10 cellular contexts compared by ENCODE assay signal in the genomic region with DNA sequence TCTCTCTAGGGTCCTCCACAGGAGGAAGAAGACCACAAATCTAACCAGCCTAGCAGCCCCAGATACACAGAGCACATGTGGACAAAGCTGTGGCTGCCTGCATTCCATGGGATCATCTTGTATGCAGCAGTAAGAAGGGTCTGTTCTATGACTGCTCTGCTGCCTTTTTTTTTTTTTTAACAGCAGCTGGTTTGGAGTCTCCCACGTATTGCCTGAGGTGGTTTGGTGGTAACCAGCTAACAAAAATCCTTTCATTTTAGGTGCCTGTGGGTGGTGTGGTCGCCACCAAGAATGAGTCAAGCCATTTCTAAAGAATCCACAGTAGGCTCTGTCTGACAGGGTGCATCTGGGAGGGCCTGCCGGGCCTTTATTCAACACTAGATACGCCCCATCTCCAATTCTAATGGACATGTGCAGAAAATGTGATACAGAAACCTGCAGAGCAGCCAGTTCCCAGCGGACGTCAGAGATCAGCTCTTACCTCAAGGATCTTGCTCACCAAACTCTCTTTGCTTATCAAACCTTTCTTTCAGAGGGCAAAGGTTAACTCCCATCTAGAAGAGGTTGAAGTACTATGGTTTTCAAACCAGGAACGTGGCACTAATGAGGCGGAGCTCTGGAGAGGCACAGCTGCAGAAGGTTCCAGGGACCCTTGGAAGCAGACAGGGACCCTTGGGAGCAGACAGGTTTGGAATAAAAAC. TPM values are rescaled to one million over a fixed set of nuclear protein-coding genes. Genes with fewer than 3 reads are reported as not detected.
A peak's percentile ranks its signal among the peaks of the same experiment; 100 is the strongest.
DNase-seq lines count a peak whose midpoint lies in the region; ATAC-seq and TF ChIP-seq lines count a peak whose summit lies in the region.
"Had no signal": no experiment of that assay in that cellular context is flagged by ENCODE, and none has a peak within 500 bp of the region (broad histone marks: within the 10 kb centered on the region; RNA-seq: fewer than 3 reads in every experiment).

No MANE protein-coding gene starts in this region.

- H3K79me2 ChIP-seq in OCI-LY7 (ENCODE audit: insufficient read depth, low read depth, low read length) (no peaks in the 10 kb centered on the region), mesendoderm (ENCODE audit: control insufficient read depth, insufficient read depth, low read length) (no peaks in the 10 kb centered on the region)

- H3K27ac Mint-ChIP-seq in CD8-positive, alpha-beta T cell, result no peak overlapping the region
- H3K27ac Mint-ChIP-seq in activated naive CD8-positive, alpha-beta T cell treated with anti-CD3 and anti-CD28 coated beads, Interleukin-2, amount 10 ng/mL, durations not matched to agents 7 days and 5 days, result no peak overlapping the region

- no TSS peak for BruUV-seq in OCI-LY7 (replicated peaks; lab: Mats Ljungman, UMichigan)

- H3K9ac ChIP-seq in mesendoderm (ENCODE audit: low read length), result no peak overlapping the region

- no peak overlapping the region for H3K4me3 Mint-ChIP-seq in CD8-positive, alpha-beta T cell
- no peak overlapping the region for H3K4me3 Mint-ChIP-seq in activated naive CD8-positive, alpha-beta T cell treated with anti-CD3 and anti-CD28 coated beads, Interleukin-2, amount 10 ng/mL, durations not matched to agents 7 days and 5 days

- POLR2A ChIA-PET in CD8-positive, alpha-beta T cell (lab: Charles Lee), result no interaction called here
- POLR2A ChIA-PET in activated naive CD8-positive, alpha-beta T cell treated with anti-CD3 and anti-CD28 coated beads, Interleukin-2, amount 10 ng/mL, durations not matched to agents 7 days and 5 days (lab: Charles Lee), result no interaction called here
- POLR2A ChIA-PET in OCI-LY7 (lab: Charles Lee), result no interaction called here

- H3K9me2 ChIP-seq in OCI-LY7 (ENCODE audit: insufficient read depth, low read length), result no peaks in the 10 kb centered on the region

- WGBS in mesendoderm (ENCODE audit: extremely low coverage, insufficient coverage, low lambda C conversion rate), result no CpG with 5 or more reads among the region's 8 CpGs

- H3K4ac ChIP-seq in mesendoderm (ENCODE audit: low read depth, low read length), result no peak overlapping the region

- no peak overlapping the region for H2AFZ ChIP-seq in OCI-LY7 (ENCODE audit: low read length)

- H3K36me3 ChIP-seq in CD8-positive, alpha-beta T cell (ENCODE audit: insufficient read depth, low read length), result no peaks in the 10 kb centered on the region
- H3K36me3 ChIP-seq in upper lobe of right lung (no peaks in the 10 kb centered on the region), OCI-LY7 (ENCODE audit: insufficient read depth, low read length) (peaks cover 4% of the 10 kb centered on the region; the same call in 1 of the 2 replicates), mesendoderm (ENCODE audit: control insufficient read depth, insufficient read depth, low read length) (peaks cover 3% of the 10 kb centered on the region)

- ATAC-seq in CD8-positive, alpha-beta T cell, result peak; percentile 69
- peak; percentile 89 for ATAC-seq in activated naive CD8-positive, alpha-beta T cell treated with anti-CD3 and anti-CD28 coated beads, Interleukin-2, amount 10 ng/mL, durations not matched to agents 7 days and 5 days (ENCODE audit: low read depth)
- no peak for ATAC-seq in upper lobe of right lung
- ATAC-seq: body of pancreas had no signal

- no peak overlapping the region for H3K18ac ChIP-seq in mesendoderm (ENCODE audit: low read length)

- H2BK15ac ChIP-seq in mesendoderm (replicated peaks; ENCODE audit: low read depth), result no peak overlapping the region

- no peaks in the 10 kb centered on the region for H4K20me1 ChIP-seq in OCI-LY7 (ENCODE audit: insufficient read depth, low read length)

- H4K5ac ChIP-seq in mesendoderm (ENCODE audit: low read length), result no peak overlapping the region

- H3K23ac ChIP-seq in mesendoderm (ENCODE audit: low read length), result no peak overlapping the region

- H2BK120ac ChIP-seq in mesendoderm (ENCODE audit: low read depth, low read length), result no peak overlapping the region

- H3K4me2 ChIP-seq in OCI-LY7 (ENCODE audit: low read length) (no peak overlapping the region), mesendoderm (ENCODE audit: low read length) (no peak overlapping the region)

- no peaks in the 10 kb centered on the region for H3K4me1 ChIP-seq in CD8-positive, alpha-beta T cell (ENCODE audit: insufficient read depth, low read length)
- H3K4me1 ChIP-seq in upper lobe of right lung (no peaks in the 10 kb centered on the region), OCI-LY7 (ENCODE audit: insufficient read depth, low read length, poor library complexity, severe bottlenecking) (no peaks in the 10 kb centered on the region), mesendoderm (ENCODE audit: control insufficient read depth, low read depth, low read length) (no peaks in the 10 kb centered on the region)
- H3K4me1 ChIP-seq: body of pancreas had no signal

- H3K9me3 ChIP-seq in CD8-positive, alpha-beta T cell (ENCODE audit: low read length), result no peaks in the 10 kb centered on the region
- H3K9me3 ChIP-seq in upper lobe of right lung (no peaks in the 10 kb centered on the region), OCI-LY7 (ENCODE audit: low read length) (no peaks in the 10 kb centered on the region)
- H3K9me3 ChIP-seq: body of pancreas had no signal

- no peaks in the 10 kb centered on the region for H3K79me1 ChIP-seq in mesendoderm (ENCODE audit: low read length)

- peaks cover 12% of the 10 kb centered on the region for H3K27me3 Mint-ChIP-seq in CD8-positive, alpha-beta T cell (ENCODE audit: low read depth)
- H3K27me3 Mint-ChIP-seq in activated naive CD8-positive, alpha-beta T cell treated with anti-CD3 and anti-CD28 coated beads, Interleukin-2, amount 10 ng/mL, durations not matched to agents 7 days and 5 days, result peaks cover 34% of the 10 kb centered on the region

- no peak overlapping the region for H2AK5ac ChIP-seq in mesendoderm (ENCODE audit: low read length)

- H2BK5ac ChIP-seq in mesendoderm (ENCODE audit: low read length), result no peak overlapping the region

- H3K9me3 Mint-ChIP-seq in CD8-positive, alpha-beta T cell, result peaks cover 2% of the 10 kb centered on the region
- H3K9me3 Mint-ChIP-seq in activated naive CD8-positive, alpha-beta T cell treated with anti-CD3 and anti-CD28 coated beads, Interleukin-2, amount 10 ng/mL, durations not matched to agents 7 days and 5 days, result peaks cover 9% of the 10 kb centered on the region

- TF ChIP-seq CTCF in CD8-positive, alpha-beta T cell (IDR thresholded peaks at IDR 0.05), result no peak
- TF ChIP-seq CTCF in upper lobe of right lung (IDR thresholded peaks at IDR 0.05) (no peak), OCI-LY7 (conservative IDR thresholded peaks at IDR 0.05; ENCODE audit: low read length) (no peak)

- peaks cover 4% of the 10 kb centered on the region for H3K36me3 Mint-ChIP-seq in CD8-positive, alpha-beta T cell
- H3K36me3 Mint-ChIP-seq in activated naive CD8-positive, alpha-beta T cell treated with anti-CD3 and anti-CD28 coated beads, Interleukin-2, amount 10 ng/mL, durations not matched to agents 7 days and 5 days, result peaks cover 12% of the 10 kb centered on the region

- H3K56ac ChIP-seq in mesendoderm (ENCODE audit: low read length), result no peak overlapping the region

- H3K4me3 ChIP-seq in CD8-positive, alpha-beta T cell (ENCODE audit: low read depth, low read length), result no peak overlapping the region
- H3K4me3 ChIP-seq in upper lobe of right lung (no peak overlapping the region), OCI-LY7 (ENCODE audit: low read depth, low read length, poor library complexity, severe bottlenecking) (no peak overlapping the region), mesendoderm (ENCODE audit: low read length) (no peak overlapping the region)
- H3K4me3 ChIP-seq: body of pancreas had no signal

- peak in 1 of 7 experiments; percentile 40 for DNase-seq in CD8-positive, alpha-beta T cell
- DNase-seq in MV-4-11 (lab: John Stamatoyannopoulos, UW) (peak; percentile 71), renal cortical epithelial cell (ENCODE audit: low read depth) (peak; percentile 20), upper lobe of right lung (no peak), NCI-H446 (lab: John Stamatoyannopoulos, UW) (no peak), OCI-LY7 (ENCODE audit: low spot score) (no peak), mesendoderm (no peak)
- peak; percentile 62 for DNase-seq in activated naive CD8-positive, alpha-beta T cell treated with anti-CD3 and anti-CD28 coated beads, Interleukin-2, amount 10 ng/mL, durations not matched to agents 7 days and 5 days
- DNase-seq: body of pancreas, NCI-H524 treated with DMSO at 0.1 percent for 48 hours had no signal

- intact Hi-C loops in CD8-positive, alpha-beta T cell (cut with DNase I, micrococcal nuclease), result no loop called here
- intact Hi-C loops in upper lobe of right lung (cut with DNase I), result no loop called here
- intact Hi-C loops in OCI-LY7 (cut with micrococcal nuclease; ENCODE audit: unreplicated experiment), result no loop called here

- H3K4me1 Mint-ChIP-seq in CD8-positive, alpha-beta T cell (ENCODE audit: low read depth), result peaks cover 12% of the 10 kb centered on the region
- H3K4me1 Mint-ChIP-seq in activated naive CD8-positive, alpha-beta T cell treated with anti-CD3 and anti-CD28 coated beads, Interleukin-2, amount 10 ng/mL, durations not matched to agents 7 days and 5 days, result peaks cover 15% of the 10 kb centered on the region

- no peaks in the 10 kb centered on the region for H3K27me3 ChIP-seq in CD8-positive, alpha-beta T cell (ENCODE audit: insufficient read depth, low read length)
- H3K27me3 ChIP-seq in upper lobe of right lung (no peaks in the 10 kb centered on the region), mesendoderm (ENCODE audit: insufficient read depth, low read length, poor library complexity) (no peaks in the 10 kb centered on the region)
- H3K27me3 ChIP-seq: body of pancreas had no signal

- CTCF ChIA-PET in CD8-positive, alpha-beta T cell (lab: Charles Lee), result no interaction called here
- CTCF ChIA-PET in OCI-LY7 (lab: Charles Lee; ENCODE audit: unreplicated experiment), result interaction anchor here (0.5 kb wide), 1 partner anchor 34 kb away, joined by 8 read pairs; no protein-coding TSS in a partner anchor

- H4K8ac ChIP-seq in mesendoderm (ENCODE audit: low read depth, low read length), result no peak overlapping the region

- H3K27ac ChIP-seq in CD8-positive, alpha-beta T cell (ENCODE audit: low read depth, low read length), result no peak overlapping the region
- H3K27ac ChIP-seq in upper lobe of right lung (no peak overlapping the region), OCI-LY7 (ENCODE audit: low read depth, low read length, poor library complexity, severe bottlenecking) (no peak overlapping the region), mesendoderm (ENCODE audit: low read depth, low read length) (no peak overlapping the region)
- H3K27ac ChIP-seq: body of pancreas had no signal

RNA-seq across cellular contexts. Expression of a gene that starts 32.0 kb away (rescaled TPM):
- total RNA-seq in CD8-positive, alpha-beta T cell, result under 1 TPM in 1 of 2 experiments, not detected in 1; 0.28 TPM
- total RNA-seq in activated naive CD8-positive, alpha-beta T cell treated with anti-CD3 and anti-CD28 coated beads, Interleukin-2, amount 10 ng/mL, durations not matched to agents 7 days and 5 days, result 1 to 10 TPM; 1.0 to 1.6 TPM
- total RNA-seq in renal cortical epithelial cell, result under 0.01 and 0.65 TPM in 2 replicates
- total RNA-seq in upper lobe of right lung, result 1.1 TPM
- 6.5 and 7.7 TPM in 2 replicates for total RNA-seq in OCI-LY7 (2014; rRNA removed; shearing (Covaris generic))
- total RNA-seq in OCI-LY7 (2022), result 11.6 and 11.7 TPM in 2 replicates
- 1.6 TPM for polyA plus RNA-seq in mesendoderm (2013, experiment 1 of 2)
- polyA plus RNA-seq in mesendoderm (2013, experiment 2 of 2), result 1.6 TPM

RNA-seq across cellular contexts. Expression of a gene that starts 33.8 kb away (rescaled TPM):
- total RNA-seq in CD8-positive, alpha-beta T cell, result 1,000 to 10,000 TPM; 1,064 to 1,097 TPM
- total RNA-seq in activated naive CD8-positive, alpha-beta T cell treated with anti-CD3 and anti-CD28 coated beads, Interleukin-2, amount 10 ng/mL, durations not matched to agents 7 days and 5 days, result 100 to 1,000 TPM; 912 to 979 TPM
- total RNA-seq in renal cortical epithelial cell (297 and 1,165 TPM in 2 replicates), upper lobe of right lung (746 TPM), OCI-LY7 (2022) (913 and 950 TPM in 2 replicates)
- 546 and 638 TPM in 2 replicates for total RNA-seq in OCI-LY7 (2014; rRNA removed; shearing (Covaris generic))
- 871 TPM for polyA plus RNA-seq in mesendoderm (2013, experiment 1 of 2)
- 882 TPM for polyA plus RNA-seq in mesendoderm (2013, experiment 2 of 2)

Comparison
In these comparisons a context has a peak if more than half of its experiments do, and no peak if none do; other contexts are left out.
1. DNase-seq: peak in MV-4-11 (single experiment), activated naive CD8-positive, alpha-beta T cell treated with anti-CD3 and anti-CD28 coated beads, Interleukin-2, amount 10 ng/mL, durations not matched to agents 7 days and 5 days (single experiment) and renal cortical epithelial cell (single experiment); none in upper lobe of right lung (single experiment), NCI-H446 (0 of 2), OCI-LY7 (single experiment) and mesendoderm (single experiment).